In the genomic region with DNA sequence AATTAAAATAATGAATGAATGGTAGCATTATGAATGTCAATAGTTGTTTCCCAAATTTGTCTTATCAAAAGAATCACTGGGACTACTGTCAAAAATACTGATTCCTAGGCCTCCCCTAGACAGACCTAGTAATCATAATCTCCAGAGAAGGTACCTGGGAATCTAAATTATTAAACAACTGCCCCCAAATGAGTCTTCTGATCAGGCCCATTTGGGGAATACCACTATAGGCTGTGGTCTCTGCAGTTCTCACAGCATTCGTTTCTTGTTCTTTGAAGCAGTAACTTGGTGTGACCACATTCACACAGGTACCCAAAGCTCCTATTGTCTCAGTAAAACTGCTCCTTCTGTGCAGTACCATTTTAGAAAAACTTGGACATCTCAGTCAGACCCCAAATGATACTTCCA, we compare ENCODE assay signal across 15 cellular contexts.
DNase-seq lines count a peak whose midpoint lies in the region; ATAC-seq lines count a peak whose summit lies in the region.
"Had no signal": no experiment of that assay in that cellular context is flagged by ENCODE, and none has a peak within 500 bp of the region (broad histone marks: within the 10 kb centered on the region; RNA-seq: fewer than 3 reads in every experiment).

No MANE protein-coding gene starts in this region.

- DNase-seq in T-helper 1 cell (no peak), GM03348 (ENCODE audit: low spot score) (no peak), COR-L47 (lab: John Stamatoyannopoulos, UW) (no peak)
- DNase-seq: activated naive CD8-positive, alpha-beta T cell treated with anti-CD3 and anti-CD28 coated beads for 36 hours; CD8-positive, alpha-beta T cell; hippocampal formation; NCI-H1105; SHP77; transverse colon had no signal

- no peaks in the 10 kb centered on the region for H3K36me3 ChIP-seq in subcutaneous abdominal adipose tissue (ENCODE audit: control insufficient read depth in 5 of 5, insufficient read depth in 5 of 5, low read length in 5 of 5)
- H3K36me3 ChIP-seq: neutrophil, transverse colon had no signal

- H3K4me3 ChIP-seq in subcutaneous abdominal adipose tissue (ENCODE audit: low read depth in 1 of 5, low read length in 5 of 5) = no peak overlapping the region
- H3K4me3 ChIP-seq: smooth muscle cell, transverse colon had no signal

- ATAC-seq in GM18909 (IDR thresholded peaks at IDR 0.05; ENCODE audit: poor library complexity, unreplicated experiment) = peak; percentile 84
- ATAC-seq in GM21576 (IDR thresholded peaks at IDR 0.05; ENCODE audit: unreplicated experiment) = peak; percentile 80
- peak; percentile 83 for ATAC-seq in HG03139 (IDR thresholded peaks at IDR 0.05; ENCODE audit: unreplicated experiment)
- ATAC-seq: CD8-positive, alpha-beta T cell had no signal

- no peaks in the 10 kb centered on the region for H3K9me3 ChIP-seq in subcutaneous abdominal adipose tissue (ENCODE audit: control insufficient read depth in 5 of 5, low read length in 5 of 5)
- H3K9me3 ChIP-seq: neutrophil, transverse colon had no signal

- peaks cover 3 to 26% (median 18%) of the 10 kb centered on the region in 5 donors for H3K4me1 ChIP-seq in subcutaneous abdominal adipose tissue (ENCODE audit: control insufficient read depth in 5 of 5, insufficient read depth in 5 of 5, low read length in 5 of 5)

- H3K27me3 ChIP-seq in subcutaneous abdominal adipose tissue (ENCODE audit: control insufficient read depth in 5 of 5, insufficient read depth in 4 of 5, low read length in 5 of 5) = no peaks in the 10 kb centered on the region
- H3K27me3 ChIP-seq: neutrophil, transverse colon had no signal

- H3K27ac ChIP-seq in subcutaneous abdominal adipose tissue (ENCODE audit: low read depth, low read length) = peak overlapping the region; percentile 86
- H3K27ac ChIP-seq: neutrophil, transverse colon had no signal

- H3K9ac ChIP-seq in subcutaneous abdominal adipose tissue (ENCODE audit: low read length in 5 of 5) = no peak overlapping the region
